ENCODE assay signal across 27 cellular contexts in genomic region chr6:133017581-133017980, GRCh38.
A peak's percentile ranks its signal among the peaks of the same experiment; 100 is the strongest.
DNase-seq lines count a peak whose midpoint lies in the region; ATAC-seq and TF ChIP-seq lines count a peak whose summit lies in the region.
"Had no signal": no experiment of that assay in that cellular context is flagged by ENCODE, and none has a peak within 500 bp of the region (broad histone marks: within the 10 kb centered on the region; RNA-seq: fewer than 3 reads in every experiment).

No MANE protein-coding gene starts in this region.

- H3K36me3 Mint-ChIP-seq in MCF 10A (ENCODE audit: insufficient read depth, unreplicated experiment): no peaks in the 10 kb centered on the region
- no peaks in the 10 kb centered on the region for H3K36me3 Mint-ChIP-seq in activated naive CD4-positive, alpha-beta T cell treated with anti-CD3 and anti-CD28 coated beads for 36 hours (ENCODE audit: low read depth)
- H3K36me3 Mint-ChIP-seq: naive thymus-derived CD8-positive, alpha-beta T cell; type B pancreatic cell had no signal

- H3K9me3 ChIP-seq in breast epithelium: peaks cover 0 to 12% of the 10 kb centered on the region in 2 donors
- peaks cover 4% of the 10 kb centered on the region for H3K9me3 ChIP-seq in adipocyte (ENCODE audit: control insufficient read depth, low read length)
- no peaks in the 10 kb centered on the region for H3K9me3 ChIP-seq in smooth muscle cell (replicated peaks; ENCODE audit: low read depth)

- intact Hi-C loops in MCF 10A (cut with micrococcal nuclease) (no loop called here), breast epithelium (cut with DNase I; ENCODE audit: low total_unique reads) (no loop called here)
- intact Hi-C loops in activated naive CD4-positive, alpha-beta T cell treated with anti-CD3 and anti-CD28 coated beads for 36 hours (cut with micrococcal nuclease): no loop called here

- no peak overlapping the region for H3K27ac Mint-ChIP-seq in MCF 10A (ENCODE audit: low read depth, unreplicated experiment)
- no peak overlapping the region for H3K27ac Mint-ChIP-seq in activated naive CD4-positive, alpha-beta T cell treated with anti-CD3 and anti-CD28 coated beads for 36 hours
- H3K27ac Mint-ChIP-seq: activated CD4-positive, alpha-beta T cell treated with anti-CD3 and anti-CD28 coated beads for 36 hours; naive thymus-derived CD8-positive, alpha-beta T cell; type B pancreatic cell had no signal

- H3K9ac ChIP-seq in adipocyte (ENCODE audit: low read length) (no peak overlapping the region), smooth muscle cell (ENCODE audit: low read depth) (no peak overlapping the region)

- no peaks in the 10 kb centered on the region for H3K79me2 ChIP-seq in smooth muscle cell (ENCODE audit: low read depth)

- POLR2A ChIA-PET in MCF 10A (lab: Yijun Ruan, JAX): no interaction called here

- no peak for TF ChIP-seq POLR2A in breast epithelium (IDR thresholded peaks at IDR 0.05)

- peaks cover 14% of the 10 kb centered on the region for H3K9me3 Mint-ChIP-seq in MCF 10A (ENCODE audit: unreplicated experiment)
- H3K9me3 Mint-ChIP-seq in activated naive CD4-positive, alpha-beta T cell treated with anti-CD3 and anti-CD28 coated beads for 36 hours: peaks cover 1% of the 10 kb centered on the region

- H4K20me1 ChIP-seq in smooth muscle cell (ENCODE audit: low read depth): no peaks in the 10 kb centered on the region

- no TSS peak for BruUV-seq in MCF 10A (replicated peaks; lab: Mats Ljungman, UMichigan)

- peak overlapping the region; percentile 25 for H3K4me2 ChIP-seq in smooth muscle cell

- TF ChIP-seq CTCF in MCF 10A (IDR thresholded peaks at IDR 0.05; ENCODE audit: unreplicated experiment) (no peak), breast epithelium (IDR thresholded peaks at IDR 0.05) (no peak), fibroblast of pulmonary artery (IDR thresholded peaks at IDR 0.05; ENCODE audit: low read length, missing control alignments) (no peak), smooth muscle cell (IDR thresholded peaks at IDR 0.05; ENCODE audit: borderline replicate concordance, insufficient read depth, poor library complexity, severe bottlenecking) (no peak)

- no peaks in the 10 kb centered on the region for H3K4me1 Mint-ChIP-seq in MCF 10A (ENCODE audit: insufficient read depth, unreplicated experiment)
- H3K4me1 Mint-ChIP-seq in activated naive CD4-positive, alpha-beta T cell treated with anti-CD3 and anti-CD28 coated beads for 36 hours (ENCODE audit: low read depth): no peaks in the 10 kb centered on the region
- H3K4me1 Mint-ChIP-seq: activated CD4-positive, alpha-beta T cell treated with anti-CD3 and anti-CD28 coated beads for 36 hours; naive thymus-derived CD8-positive, alpha-beta T cell had no signal

- no peak overlapping the region for H3K4me3 Mint-ChIP-seq in MCF 10A (ENCODE audit: unreplicated experiment)
- no peak overlapping the region for H3K4me3 Mint-ChIP-seq in activated naive CD4-positive, alpha-beta T cell treated with anti-CD3 and anti-CD28 coated beads for 36 hours
- H3K4me3 Mint-ChIP-seq: activated CD4-positive, alpha-beta T cell treated with anti-CD3 and anti-CD28 coated beads for 36 hours; naive thymus-derived CD8-positive, alpha-beta T cell; type B pancreatic cell had no signal

- WGBS in smooth muscle cell (ENCODE audit: low lambda C conversion rate): 58% methylated on average over 5 of the region's 5 CpGs

- H3K4me3 ChIP-seq in breast epithelium: no peak overlapping the region
- H3K4me3 ChIP-seq in adipocyte (ENCODE audit: low read length): no peak overlapping the region
- no peak overlapping the region for H3K4me3 ChIP-seq in fibroblast of pulmonary artery (replicated peaks; ENCODE audit: low read depth, low read length)
- no peak overlapping the region for H3K4me3 ChIP-seq in smooth muscle cell
- H3K4me3 ChIP-seq: right atrium auricular region had no signal

- peaks cover 76% of the 10 kb centered on the region for H3K27me3 Mint-ChIP-seq in MCF 10A (ENCODE audit: insufficient read depth, unreplicated experiment)
- peaks cover 4% of the 10 kb centered on the region for H3K27me3 Mint-ChIP-seq in activated naive CD4-positive, alpha-beta T cell treated with anti-CD3 and anti-CD28 coated beads for 36 hours (ENCODE audit: low read depth)
- H3K27me3 Mint-ChIP-seq: type B pancreatic cell had no signal

- no peak for ATAC-seq in left lobe of liver
- ATAC-seq in GM18907 (IDR thresholded peaks at IDR 0.05; ENCODE audit: unreplicated experiment): no peak
- ATAC-seq: activated CD4-positive, alpha-beta T cell treated with anti-CD3 and anti-CD28 coated beads for 36 hours; left cardiac atrium; naive thymus-derived CD8-positive, alpha-beta T cell had no signal

- H3K36me3 ChIP-seq in breast epithelium (no peaks in the 10 kb centered on the region), adipocyte (ENCODE audit: control insufficient read depth, insufficient read depth, low read length, severe bottlenecking) (no peaks in the 10 kb centered on the region), smooth muscle cell (ENCODE audit: low read depth) (no peaks in the 10 kb centered on the region)
- H3K36me3 ChIP-seq: right atrium auricular region had no signal

- DNase-seq in MCF 10A (ENCODE audit: unreplicated experiment) (peak; percentile 42), breast epithelium (ENCODE audit: low spot score in 2 of 2) (no peak), adipocyte (ENCODE audit: low read depth) (peak; percentile 55), fibroblast of pulmonary artery (ENCODE audit: low read depth) (peak; percentile 4), smooth muscle cell (lab: John Stamatoyannopoulos, UW; ENCODE audit: unreplicated experiment) (no peak), left lobe of liver (ENCODE audit: low spot score) (no peak)
- no peak for DNase-seq in activated naive CD4-positive, alpha-beta T cell treated with anti-CD3 and anti-CD28 coated beads for 36 hours
- DNase-seq: activated CD4-positive, alpha-beta T cell treated with anti-CD3 and anti-CD28 coated beads for 36 hours; activated naive CD4-positive, alpha-beta T cell treated with Interleukin-2 at 50 U/mL for 16 hours; activated T-cell treated with anti-CD3 and anti-CD28 coated beads, Interleukin-2, amount 50 U/mL, for 48 hours; anterior cingulate cortex; COR-L47; DMS79 treated with DMSO at 0.1 percent for 48 hours; glutamatergic neuron; KG1; left cardiac atrium; naive thymus-derived CD8-positive, alpha-beta T cell; NCI-H1092; NCI-H2029 treated with DMSO at 0.1 percent for 48 hours; NCI-H345; SHP77 treated with DMSO at 0.1 percent for 48 hours; stimulated activated CD8-positive, alpha-beta memory T cell treated with anti-CD3 and anti-CD28 coated beads, Interleukin-4, amount 100 ng/mL, for 48 hours; T-helper 1 cell had no signal

- H3F3A ChIP-seq in smooth muscle cell (ENCODE audit: low read depth): no peaks in the 10 kb centered on the region

- H3K27ac ChIP-seq in breast epithelium: no peak overlapping the region
- no peak overlapping the region for H3K27ac ChIP-seq in smooth muscle cell (ENCODE audit: low read depth)
- H3K27ac ChIP-seq: 22Rv1, right atrium auricular region had no signal

- no peak overlapping the region for H2AFZ ChIP-seq in smooth muscle cell (ENCODE audit: low read depth)

- CTCF ChIA-PET in MCF 10A (lab: Yijun Ruan, JAX): no interaction called here
- CTCF ChIA-PET in activated naive CD4-positive, alpha-beta T cell treated with anti-CD3 and anti-CD28 coated beads for 36 hours (lab: Charles Lee): no interaction called here

- H3K4me1 ChIP-seq in breast epithelium (no peaks in the 10 kb centered on the region), adipocyte (ENCODE audit: control insufficient read depth, insufficient read depth, low read length) (no peaks in the 10 kb centered on the region), smooth muscle cell (ENCODE audit: low read depth) (no peaks in the 10 kb centered on the region)
- H3K4me1 ChIP-seq: right atrium auricular region had no signal

- H3K27me3 ChIP-seq in breast epithelium (no peaks in the 10 kb centered on the region), adipocyte (replicated peaks; ENCODE audit: control insufficient read depth, insufficient read depth, low read length) (no peaks in the 10 kb centered on the region), smooth muscle cell (ENCODE audit: low read depth) (peaks cover 14% of the 10 kb centered on the region)
- H3K27me3 ChIP-seq: right atrium auricular region had no signal

Comparison
In these comparisons a context has a peak if more than half of its experiments do, and no peak if none do; other contexts are left out.
1. DNase-seq: peak in MCF 10A (single experiment), adipocyte (single experiment) and fibroblast of pulmonary artery (single experiment); none in breast epithelium (0 of 2), smooth muscle cell (single experiment), activated naive CD4-positive, alpha-beta T cell treated with anti-CD3 and anti-CD28 coated beads for 36 hours (single experiment) and left lobe of liver (single experiment).